In genomic region chr2:218711550-218711929, GRCh38 we compare ENCODE assay signal across 8 cellular contexts. TPM values are rescaled to one million over a fixed set of nuclear protein-coding genes. Genes with fewer than 3 reads are reported as not detected.
DNase-seq lines count a peak whose midpoint lies in the region; ATAC-seq and TF ChIP-seq lines count a peak whose summit lies in the region.

No MANE protein-coding gene starts in this region.

- in situ Hi-C loops in Panc1 (cut with HindIII; ENCODE audit: low pct_unique_long_range_greater_than_20kb, low sequenced_read_pairs) (no loop called here), GM13976 (cut with MboI; ENCODE audit: low sequenced_read_pairs, unreplicated experiment) (no loop called here)

- H3K36me3 ChIP-seq in Panc1 (ENCODE audit: control insufficient read depth, insufficient read depth, low read length) (peaks cover 4% of the 10 kb centered on the region), parathyroid adenoma (ENCODE audit: control insufficient read depth, insufficient read depth, low read length) (no peaks in the 10 kb centered on the region)

- TF ChIP-seq CTCF in GM12875 (IDR thresholded peaks at IDR 0.05; ENCODE audit: borderline replicate concordance, insufficient read depth, low read depth, low read length) (no peak), Panc1 (IDR thresholded peaks at IDR 0.05) (no peak), parathyroid adenoma (IDR thresholded peaks at IDR 0.05) (no peak), GM13976 (IDR thresholded peaks at IDR 0.05; ENCODE audit: borderline replicate concordance, control extremely low read depth, extremely low read depth, insufficient read depth, missing control alignments) (no peak)

- peak overlapping the region; percentile 94 for H2AFZ ChIP-seq in parathyroid adenoma

- POLR2A ChIA-PET in Panc1 (lab: Charles Lee), result interaction anchor here (0.6 kb wide), 1 partner anchor 14 kb away, joined by 3 read pairs; no protein-coding TSS in a partner anchor

- H3K4me1 ChIP-seq in Panc1 (ENCODE audit: control insufficient read depth, insufficient read depth, low read length) (peaks cover 8% of the 10 kb centered on the region), parathyroid adenoma (no peaks in the 10 kb centered on the region)

- CTCF ChIA-PET in Panc1 (lab: Charles Lee), result interaction anchor here (1.1 kb wide), 1 partner anchor 136 kb away, joined by 3 read pairs; no protein-coding TSS in a partner anchor

- H3K4me3 ChIP-seq in GM12875 (ENCODE audit: low read depth, low read length), result peak overlapping the region; percentile 88
- H3K4me3 ChIP-seq in Panc1 (ENCODE audit: low read depth in 2 of 2, low read length in 2 of 2), result peak overlapping the region; percentile 72 to 87
- H3K4me3 ChIP-seq in parathyroid adenoma (ENCODE audit: low read depth, low read length), result peak overlapping the region; percentile 81

- no peak for ATAC-seq in Panc1

- DNase-seq in Panc1 (ENCODE audit: low read depth, low spot score) (no peak), erythroblast (lab: John Stamatoyannopoulos, UW) (peak; percentile 23 to 48), superior temporal gyrus (ENCODE audit: extremely low spot score) (no peak), GM13976 (ENCODE audit: low spot score) (no peak), RPMI8226 (no peak), NCI-H1930 (lab: John Stamatoyannopoulos, UW) (no peak)

- H3K9me3 ChIP-seq in Panc1 (ENCODE audit: control insufficient read depth, insufficient read depth, low read depth, low read length), result no peaks in the 10 kb centered on the region
- no peaks in the 10 kb centered on the region for H3K9me3 ChIP-seq in parathyroid adenoma (ENCODE audit: control insufficient read depth, low read length)

- H3K27me3 ChIP-seq in Panc1 (ENCODE audit: control insufficient read depth, insufficient read depth, low read length), result no peaks in the 10 kb centered on the region
- no peaks in the 10 kb centered on the region for H3K27me3 ChIP-seq in parathyroid adenoma (ENCODE audit: control insufficient read depth, insufficient read depth, low read length)

- no peak overlapping the region for H3K9ac ChIP-seq in parathyroid adenoma

- H3K79me2 ChIP-seq in parathyroid adenoma, result peaks cover 11% of the 10 kb centered on the region

- no peak for TF ChIP-seq POLR2A in erythroblast (IDR thresholded peaks at IDR 0.05; ENCODE audit: low read length)

- intact Hi-C loops in Panc1 (cut with micrococcal nuclease; ENCODE audit: unreplicated experiment), result no loop called here

- H3K4me2 ChIP-seq in parathyroid adenoma (ENCODE audit: low read length), result peak overlapping the region; percentile 70

- BruUV-seq in Panc1 (replicated peaks; lab: Mats Ljungman, UMichigan), result TSS peak; percentile 95

- H3K27ac ChIP-seq in Panc1 (ENCODE audit: low read length), result peak overlapping the region; percentile 92
- peak overlapping the region; percentile 62 for H3K27ac ChIP-seq in parathyroid adenoma

RNA-seq across cellular contexts. Expression of gene TTLL4, which starts 0.9 kb away (rescaled TPM):
- total RNA-seq in Panc1 (2021; ENCODE audit: unreplicated experiment), result 45.6 TPM
- polyA plus RNA-seq in Panc1 (2012; ENCODE audit: insufficient read length), result 23.0 TPM

RNA-seq across cellular contexts. Expression of gene STK36, which starts 39.7 kb away (rescaled TPM):
- total RNA-seq in Panc1 (2021; ENCODE audit: unreplicated experiment), result 48.6 TPM
- 32.4 TPM for polyA plus RNA-seq in Panc1 (2012; ENCODE audit: insufficient read length)

RNA-seq across cellular contexts. Expression of gene RNF25, which starts 39.7 kb away (rescaled TPM):
- 40.4 TPM for total RNA-seq in Panc1 (2021; ENCODE audit: unreplicated experiment)
- polyA plus RNA-seq in Panc1 (2012; ENCODE audit: insufficient read length), result 62.5 TPM

RNA-seq across cellular contexts. Expression of gene BCS1L, which starts 52.1 kb away (rescaled TPM):
- 42.0 TPM for total RNA-seq in Panc1 (2021; ENCODE audit: unreplicated experiment)
- 32.2 TPM for polyA plus RNA-seq in Panc1 (2012; ENCODE audit: insufficient read length)

RNA-seq across cellular contexts. Expression of gene ZNF142, which starts 52.1 kb away (rescaled TPM):
- 31.3 TPM for total RNA-seq in Panc1 (2021; ENCODE audit: unreplicated experiment)
- 16.4 TPM for polyA plus RNA-seq in Panc1 (2012; ENCODE audit: insufficient read length)

Comparison
In these comparisons a context has a peak if more than half of its experiments do, and no peak if none do; other contexts are left out.
1. DNase-seq: peak in erythroblast (2 of 2); none in Panc1 (single experiment), superior temporal gyrus (single experiment), GM13976 (single experiment), RPMI8226 (single experiment) and NCI-H1930 (0 of 2).
2. Peak in every context shown above with its lines, with median percentiles within 50 percentile points of each other: H3K4me3 ChIP-seq.